Comparison of ENCODE assay signal across 10 cellular contexts in genomic region chr1:10965621-10966226, GRCh38. TPM values are rescaled to one million over a fixed set of nuclear protein-coding genes. Genes with fewer than 3 reads are reported as not detected.
DNase-seq lines count a peak whose midpoint lies in the region; ATAC-seq and TF ChIP-seq lines count a peak whose summit lies in the region.
"Had no signal": no experiment of that assay in that cellular context is flagged by ENCODE, and none has a peak within 500 bp of the region (broad histone marks: within the 10 kb centered on the region; RNA-seq: fewer than 3 reads in every experiment).

No MANE protein-coding gene starts in this region.

- H3K36me3 ChIP-seq in GM23338 (ENCODE audit: insufficient read depth): no peaks in the 10 kb centered on the region
- no peaks in the 10 kb centered on the region for H3K36me3 ChIP-seq in right lobe of liver

- CTCF ChIA-PET in activated B cell treated with CpG ODN at 0.5 μM for 24 hours (lab: Charles Lee): no interaction called here

- TF ChIP-seq POLR2A in right lobe of liver (IDR thresholded peaks at IDR 0.05): no peak

- no peaks in the 10 kb centered on the region for H3K9me3 ChIP-seq in right lobe of liver
- H3K9me3 ChIP-seq: psoas muscle had no signal

- H3K4me1 ChIP-seq in GM23338 (ENCODE audit: insufficient read depth) (peaks cover 26% of the 10 kb centered on the region), right lobe of liver (peaks cover 0 to 17% (median 0%) of the 10 kb centered on the region in 4 donors)

- H3K27ac ChIP-seq in GM23338 (ENCODE audit: low read depth): no peak overlapping the region
- no peak overlapping the region for H3K27ac ChIP-seq in right lobe of liver
- H3K27ac ChIP-seq: psoas muscle had no signal

- H4K20me1 ChIP-seq in GM23338 (replicated peaks; ENCODE audit: insufficient read depth): no peaks in the 10 kb centered on the region

- DNase-seq in DMS53 treated with DMSO at 0.1 percent for 48 hours (lab: John Stamatoyannopoulos, UW; ENCODE audit: unreplicated experiment) (peak; percentile 18), GM23338 (ENCODE audit: low spot score) (no peak), activated B cell treated with CpG ODN at 0.5 μM for 24 hours (no peak), right lobe of liver (peak in 2 of 3 donors; percentile 48 to 62), DMS153 (lab: John Stamatoyannopoulos, UW) (no peak), cerebellar cortex (ENCODE audit: low spot score) (no peak)
- DNase-seq: psoas muscle had no signal

- peaks cover 5% of the 10 kb centered on the region; the same call in 1 of the 2 replicates for H3F3A ChIP-seq in GM23338 (replicated peaks; ENCODE audit: low read depth)

- H3K9me2 ChIP-seq in GM23338 (ENCODE audit: insufficient read depth): no peaks in the 10 kb centered on the region

- intact Hi-C loops in activated B cell treated with CpG ODN at 0.5 μM for 24 hours (cut with micrococcal nuclease) (no loop called here), right lobe of liver (cut with DNase I) (no loop called here)

- 21% methylated on average over 6 of the region's 10 CpGs for WGBS in right lobe of liver (ENCODE audit: insufficient coverage, low coverage, low lambda C conversion rate, missing lambda C conversion rate)

- H3K4me3 ChIP-seq in GM23338 (no peak overlapping the region), right lobe of liver (no peak overlapping the region)
- H3K4me3 ChIP-seq: psoas muscle had no signal

- no peak overlapping the region for H3K27ac Mint-ChIP-seq in GM23338
- H3K27ac Mint-ChIP-seq in activated B cell treated with CpG ODN at 0.5 μM for 24 hours: no peak overlapping the region
- H3K27ac Mint-ChIP-seq: type B pancreatic cell had no signal

- H3K4me1 Mint-ChIP-seq in GM23338 (peaks cover 39% of the 10 kb centered on the region), activated B cell treated with CpG ODN at 0.5 μM for 24 hours (peaks cover 26% of the 10 kb centered on the region)

- POLR2A ChIA-PET in activated B cell treated with CpG ODN at 0.5 μM for 24 hours (lab: Charles Lee): no interaction called here

- no peaks in the 10 kb centered on the region for H3K9me3 Mint-ChIP-seq in GM23338
- H3K9me3 Mint-ChIP-seq in activated B cell treated with CpG ODN at 0.5 μM for 24 hours: no peaks in the 10 kb centered on the region
- H3K9me3 Mint-ChIP-seq: type B pancreatic cell had no signal

- ATAC-seq in GM23338 (no peak), activated B cell treated with CpG ODN at 0.5 μM for 24 hours (ENCODE audit: low read depth) (peak; percentile 10), right lobe of liver (peak; percentile 9 to 50 (median 16)), HG02970 (IDR thresholded peaks at IDR 0.05; ENCODE audit: low FRiP score, unreplicated experiment) (no peak), HG03139 (IDR thresholded peaks at IDR 0.05; ENCODE audit: unreplicated experiment) (no peak)
- ATAC-seq: psoas muscle had no signal

- H2AFZ ChIP-seq in GM23338: peak overlapping the region; percentile 67; the same call in 1 of the 2 replicates

- no peak overlapping the region for H3K4me2 ChIP-seq in GM23338

- H3K27me3 Mint-ChIP-seq in GM23338 (ENCODE audit: insufficient read depth, low read depth, poor library complexity) (peaks cover 8% of the 10 kb centered on the region), activated B cell treated with CpG ODN at 0.5 μM for 24 hours (peaks cover 23% of the 10 kb centered on the region)

- no peaks in the 10 kb centered on the region for H3K79me2 ChIP-seq in GM23338 (replicated peaks; ENCODE audit: insufficient read depth)

- H3K27me3 ChIP-seq in GM23338 (ENCODE audit: insufficient read depth) (no peaks in the 10 kb centered on the region), right lobe of liver (no peaks in the 10 kb centered on the region)

- H3K4me3 Mint-ChIP-seq in GM23338 (no peak overlapping the region), activated B cell treated with CpG ODN at 0.5 μM for 24 hours (peak overlapping the region; percentile 32)
- H3K4me3 Mint-ChIP-seq: type B pancreatic cell had no signal

- TF ChIP-seq CTCF in GM23338 (conservative IDR thresholded peaks at IDR 0.05; ENCODE audit: low read depth in 2 of 2): no peak
- no peak for TF ChIP-seq CTCF in activated B cell treated with CpG ODN at 0.5 μM for 24 hours (IDR thresholded peaks at IDR 0.05)
- no peak for TF ChIP-seq CTCF in right lobe of liver (IDR thresholded peaks at IDR 0.05)

- H3K36me3 Mint-ChIP-seq in GM23338 (ENCODE audit: low read depth) (no peaks in the 10 kb centered on the region), activated B cell treated with CpG ODN at 0.5 μM for 24 hours (ENCODE audit: low read depth) (no peaks in the 10 kb centered on the region)
- H3K36me3 Mint-ChIP-seq: type B pancreatic cell had no signal

TF ChIP-seq in GM23338, 12 proteins besides CTCF, POLR2A, EP300 and RAD21 (continues in another document):
- TF ChIP-seq ETS1 (IDR thresholded peaks at IDR 0.05) (no peak), STAT1 (IDR thresholded peaks at IDR 0.05; ENCODE audit: unreplicated experiment) (no peak), REST (IDR thresholded peaks at IDR 0.05; ENCODE audit: unreplicated experiment) (no peak), JUNB (IDR thresholded peaks at IDR 0.05; ENCODE audit: unreplicated experiment) (no peak), CREB1 (CRISPR knock-in tag; IDR thresholded peaks at IDR 0.05; ENCODE audit: low read depth) (no peak), EZH2phosphoT487 (IDR thresholded peaks at IDR 0.05; ENCODE audit: unreplicated experiment) (no peak), POLR2AphosphoS5 (IDR thresholded peaks at IDR 0.05; ENCODE audit: low read depth) (no peak), ZNF114 (CRISPR knock-in tag; IDR thresholded peaks at IDR 0.05) (no peak)

RNA-seq across cellular contexts. Expression of gene TARDBP, which starts 46.7 kb away (rescaled TPM):
- total RNA-seq in GM23338 (2014; rRNA removed; shearing (Covaris generic)): 258 and 313 TPM in 2 replicates
- 171 and 204 TPM in 2 replicates for polyA plus RNA-seq in GM23338 (2016; fragmentation: Nextera tagmentation; extraction: Ambion mirVana)
- total RNA-seq in activated B cell treated with CpG ODN at 0.5 μM for 24 hours: 170 and 193 TPM in 2 replicates
- total RNA-seq in right lobe of liver: 10 to 100 TPM; 57.2 to 84.4 (median 73.8) TPM

Comparison
In these comparisons a context has a peak if more than half of its experiments do, and no peak if none do; other contexts are left out.
1. DNase-seq: peak in DMS53 treated with DMSO at 0.1 percent for 48 hours (single experiment) and right lobe of liver (2 of 3); none in GM23338 (single experiment), activated B cell treated with CpG ODN at 0.5 μM for 24 hours (single experiment), DMS153 (single experiment) and cerebellar cortex (single experiment).
2. ATAC-seq: peak in activated B cell treated with CpG ODN at 0.5 μM for 24 hours (single experiment) and right lobe of liver (4 of 4); none in GM23338 (single experiment), HG02970 (single experiment) and HG03139 (single experiment).